1 cellular context compared by ENCODE assay signal in the genomic region with DNA sequence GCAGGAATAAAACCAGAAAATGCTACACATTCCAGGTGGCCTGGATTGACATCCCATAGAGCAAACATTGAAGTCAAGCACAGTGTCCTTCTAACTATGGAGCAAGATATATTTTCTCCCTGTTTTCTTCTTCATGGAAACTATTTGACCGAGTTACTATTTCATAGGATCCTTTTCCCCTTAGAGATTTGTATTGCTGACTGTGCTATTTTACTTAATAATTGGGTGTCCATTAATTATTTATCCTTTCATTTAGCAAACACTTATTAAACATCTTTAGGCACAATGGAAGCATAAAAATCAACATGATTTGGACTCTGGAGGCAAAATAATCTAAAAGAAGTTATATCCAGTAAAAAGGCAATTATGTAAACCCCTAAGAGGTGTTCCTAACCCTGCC.
TF ChIP-seq lines count a peak whose summit lies in the region.

No MANE protein-coding gene starts in this region.

TF ChIP-seq in K562, 482 proteins besides CTCF, POLR2A, EP300 and RAD21 (continued from another document):
- TF ChIP-seq, protein P1, sequence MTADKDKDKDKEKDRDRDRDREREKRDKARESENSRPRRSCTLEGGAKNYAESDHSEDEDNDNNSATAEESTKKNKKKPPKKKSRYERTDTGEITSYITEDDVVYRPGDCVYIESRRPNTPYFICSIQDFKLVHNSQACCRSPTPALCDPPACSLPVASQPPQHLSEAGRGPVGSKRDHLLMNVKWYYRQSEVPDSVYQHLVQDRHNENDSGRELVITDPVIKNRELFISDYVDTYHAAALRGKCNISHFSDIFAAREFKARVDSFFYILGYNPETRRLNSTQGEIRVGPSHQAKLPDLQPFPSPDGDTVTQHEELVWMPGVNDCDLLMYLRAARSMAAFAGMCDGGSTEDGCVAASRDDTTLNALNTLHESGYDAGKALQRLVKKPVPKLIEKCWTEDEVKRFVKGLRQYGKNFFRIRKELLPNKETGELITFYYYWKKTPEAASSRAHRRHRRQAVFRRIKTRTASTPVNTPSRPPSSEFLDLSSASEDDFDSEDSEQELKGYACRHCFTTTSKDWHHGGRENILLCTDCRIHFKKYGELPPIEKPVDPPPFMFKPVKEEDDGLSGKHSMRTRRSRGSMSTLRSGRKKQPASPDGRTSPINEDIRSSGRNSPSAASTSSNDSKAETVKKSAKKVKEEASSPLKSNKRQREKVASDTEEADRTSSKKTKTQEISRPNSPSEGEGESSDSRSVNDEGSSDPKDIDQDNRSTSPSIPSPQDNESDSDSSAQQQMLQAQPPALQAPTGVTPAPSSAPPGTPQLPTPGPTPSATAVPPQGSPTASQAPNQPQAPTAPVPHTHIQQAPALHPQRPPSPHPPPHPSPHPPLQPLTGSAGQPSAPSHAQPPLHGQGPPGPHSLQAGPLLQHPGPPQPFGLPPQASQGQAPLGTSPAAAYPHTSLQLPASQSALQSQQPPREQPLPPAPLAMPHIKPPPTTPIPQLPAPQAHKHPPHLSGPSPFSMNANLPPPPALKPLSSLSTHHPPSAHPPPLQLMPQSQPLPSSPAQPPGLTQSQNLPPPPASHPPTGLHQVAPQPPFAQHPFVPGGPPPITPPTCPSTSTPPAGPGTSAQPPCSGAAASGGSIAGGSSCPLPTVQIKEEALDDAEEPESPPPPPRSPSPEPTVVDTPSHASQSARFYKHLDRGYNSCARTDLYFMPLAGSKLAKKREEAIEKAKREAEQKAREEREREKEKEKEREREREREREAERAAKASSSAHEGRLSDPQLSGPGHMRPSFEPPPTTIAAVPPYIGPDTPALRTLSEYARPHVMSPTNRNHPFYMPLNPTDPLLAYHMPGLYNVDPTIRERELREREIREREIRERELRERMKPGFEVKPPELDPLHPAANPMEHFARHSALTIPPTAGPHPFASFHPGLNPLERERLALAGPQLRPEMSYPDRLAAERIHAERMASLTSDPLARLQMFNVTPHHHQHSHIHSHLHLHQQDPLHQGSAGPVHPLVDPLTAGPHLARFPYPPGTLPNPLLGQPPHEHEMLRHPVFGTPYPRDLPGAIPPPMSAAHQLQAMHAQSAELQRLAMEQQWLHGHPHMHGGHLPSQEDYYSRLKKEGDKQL (CRISPR knock-in tag; IDR thresholded peaks at IDR 0.05; ENCODE audit: borderline replicate concordance), result no peak
- no peak for TF ChIP-seq FOXJ2 (tag; IDR thresholded peaks at IDR 0.05)
